ENCODE assay signal across 1 cellular context in genomic region chr4:140653718-140654515, GRCh38.
TF ChIP-seq lines count a peak whose summit lies in the region.

No MANE protein-coding gene starts in this region.

TF ChIP-seq in endothelial cell of umbilical vein, 7 proteins besides CTCF, POLR2A, EP300 and RAD21 (continued from another document):
- TF ChIP-seq JUN (IDR thresholded peaks at IDR 0.05; ENCODE audit: borderline replicate concordance, insufficient read depth, insufficient read length, low read depth) (no peak), POLR2AphosphoS5 (IDR thresholded peaks at IDR 0.05; ENCODE audit: insufficient read depth, low read depth, low read length) (no peak), GATA2 (IDR thresholded peaks at IDR 0.05; ENCODE audit: insufficient read depth, insufficient read length, low read depth, low read length) (no peak), MYC (IDR thresholded peaks at IDR 0.05; ENCODE audit: low read depth, low read length) (no peak), MAX (IDR thresholded peaks at IDR 0.05; ENCODE audit: insufficient read depth, insufficient read length) (no peak), EZH2 (IDR thresholded peaks at IDR 0.05; ENCODE audit: borderline replicate concordance, low read depth, low read length, severe bottlenecking) (no peak)
